Comparison of ENCODE assay signal across 8 cellular contexts in genomic region chr3:196941846-196942225, GRCh38. TPM values are rescaled to one million over a fixed set of nuclear protein-coding genes. Genes with fewer than 3 reads are reported as not detected.
DNase-seq lines count a peak whose midpoint lies in the region; ATAC-seq and TF ChIP-seq lines count a peak whose summit lies in the region.

No MANE protein-coding gene starts in this region.

- H3K9me3 Mint-ChIP-seq in WTC11: no peaks in the 10 kb centered on the region

- TF ChIP-seq CTCF in WTC11 (IDR thresholded peaks at IDR 0.05) (no peak), right lobe of liver (IDR thresholded peaks at IDR 0.05) (no peak)

- peaks cover 0 to 29% (median 12%) of the 10 kb centered on the region in 4 donors for H3K36me3 ChIP-seq in right lobe of liver

- H3K27me3 Mint-ChIP-seq in WTC11 (ENCODE audit: low read depth): no peaks in the 10 kb centered on the region

- under 1% methylated on average over 15 of the region's 28 CpGs for WGBS in right lobe of liver (ENCODE audit: insufficient coverage, low coverage, low lambda C conversion rate, missing lambda C conversion rate)

- H3K4me1 ChIP-seq in right lobe of liver: peaks cover 0 to 22% (median 6%) of the 10 kb centered on the region in 4 donors

- H3K27ac ChIP-seq in caudate nucleus (ENCODE audit: low read depth, low read length) (peak overlapping the region; percentile 82), right lobe of liver (peak overlapping the region; percentile 77 to 78 (median 77))

- peaks cover 31% of the 10 kb centered on the region for H3K4me1 Mint-ChIP-seq in WTC11

- DNase-seq in GM03348 (ENCODE audit: low spot score) (peak; percentile 72), Kasumi-1 (lab: John Stamatoyannopoulos, UW) (peak; percentile 58 to 62), WTC11 (ENCODE audit: low spot score) (peak; percentile 61), caudate nucleus (lab: John Stamatoyannopoulos, UW) (peak in 37 of 61 donors; percentile 41 to 88 (median 68)), right lobe of liver (peak in 1 of 3 donors; percentile 52), occipital lobe (lab: John Stamatoyannopoulos, UW) (no peak)
- DNase-seq in stimulated activated CD4-positive, alpha-beta T cell treated with anti-CD3 and anti-CD28 coated beads, TNF-alpha, amount 100 ng/mL, for 24 hours (ENCODE audit: low read depth in 3 of 3): peak; percentile 47 to 67 (median 51)

- CTCF ChIA-PET in WTC11 (lab: Charles Lee): interaction anchor here (0.6 to 2.5 kb wide), 16 partner anchors 18 to 579 kb away, joined by 3 to 15 read pairs (median 4); partner anchors contain the start of genes FBXO45, PAK2, RNF168 and SENP5

- H3K27me3 ChIP-seq in right lobe of liver: no peaks in the 10 kb centered on the region

- peak overlapping the region; percentile 98 for H3K27ac Mint-ChIP-seq in WTC11

- peak; percentile 19 for ATAC-seq in GM21825 (IDR thresholded peaks at IDR 0.05; ENCODE audit: unreplicated experiment)
- peak; percentile 37 for ATAC-seq in WTC11
- ATAC-seq in right lobe of liver: peak; percentile 55 to 59 (median 57)

- no peaks in the 10 kb centered on the region for H3K9me3 ChIP-seq in right lobe of liver

- H3K4me3 ChIP-seq in right lobe of liver: peak overlapping the region; percentile 99 to 100 (median 100)

- H3K4me3 Mint-ChIP-seq in WTC11: peak overlapping the region; percentile 99

- no peak for TF ChIP-seq POLR2A in right lobe of liver (IDR thresholded peaks at IDR 0.05)

- POLR2A ChIA-PET in WTC11 (lab: Charles Lee): interaction anchor here (0.9 to 2.6 kb wide), 6 partner anchors 74 to 413 kb away, joined by 3 to 16 read pairs (median 3); partner anchors contain the start of gene SENP5

- H3K36me3 Mint-ChIP-seq in WTC11: peaks cover 36% of the 10 kb centered on the region

- intact Hi-C loops in right lobe of liver (cut with DNase I): loop anchor here in 1 of 2 donors (10.0 kb wide), 1 partner anchor 77 kb away; the partner anchor contains the start of gene SENP5

TF ChIP-seq in WTC11, 78 proteins besides CTCF, POLR2A, EP300 and RAD21:
- no peak for TF ChIP-seq ATF6 (CRISPR knock-in tag; IDR thresholded peaks at IDR 0.05)
- TF ChIP-seq E2F5 (CRISPR knock-in tag; IDR thresholded peaks at IDR 0.05): no peak
- peak; percentile 32; the same call in 1 of the 2 replicates for TF ChIP-seq ZNF281 (CRISPR knock-in tag; IDR thresholded peaks at IDR 0.05)
- no peak for TF ChIP-seq NR3C1 (CRISPR knock-in tag; conservative IDR thresholded peaks at IDR 0.05; ENCODE audit: low read depth)
TF ChIP-seq in WTC11: peak in this region for 1.

RNA-seq across cellular contexts. Expression of gene NCBP2, which starts 0.5 kb away (rescaled TPM):
- total RNA-seq in WTC11 (2021) (96.5 to 100.0 TPM (median 96.9 TPM) in 3 replicates), right lobe of liver (10 to 100 TPM; 12.9 to 24.6 (median 19.1) TPM), occipital lobe (80.8 TPM)

RNA-seq across cellular contexts. Expression of gene PIGZ, which starts 26.8 kb away (rescaled TPM):
- 0.21 to 0.55 TPM (median 0.37 TPM) in 3 replicates for total RNA-seq in WTC11 (2021)
- total RNA-seq in right lobe of liver: 1 to 10 TPM; 1.2 to 2.8 (median 2.4) TPM
- 5.0 TPM for total RNA-seq in occipital lobe
